ENCODE assay signal across 1 cellular context in genomic region chr14:76138119-76138757, GRCh38.
TF ChIP-seq lines count a peak whose summit lies in the region.

No MANE protein-coding gene starts in this region.

TF ChIP-seq in GM23338, 12 proteins besides CTCF, POLR2A, EP300 and RAD21:
- no peak for TF ChIP-seq REST (IDR thresholded peaks at IDR 0.05; ENCODE audit: unreplicated experiment)
- no peak for TF ChIP-seq CREB1 (CRISPR knock-in tag; IDR thresholded peaks at IDR 0.05; ENCODE audit: low read depth)
- TF ChIP-seq ZNF462 (CRISPR knock-in tag; IDR thresholded peaks at IDR 0.05) = no peak
- no peak for TF ChIP-seq EZH2phosphoT487 (IDR thresholded peaks at IDR 0.05; ENCODE audit: unreplicated experiment)
- TF ChIP-seq EZH2 (IDR thresholded peaks at IDR 0.05; ENCODE audit: low read depth, unreplicated experiment) = no peak
- TF ChIP-seq STAT1 (IDR thresholded peaks at IDR 0.05; ENCODE audit: unreplicated experiment) = no peak
- TF ChIP-seq ZNF331 (CRISPR knock-in tag; IDR thresholded peaks at IDR 0.05; ENCODE audit: low read depth) = no peak
- TF ChIP-seq ZNF114 (CRISPR knock-in tag; IDR thresholded peaks at IDR 0.05) = no peak
- TF ChIP-seq POLR2AphosphoS5 (IDR thresholded peaks at IDR 0.05; ENCODE audit: low read depth) = no peak
